ENCODE assay signal across 7 cellular contexts in the genomic region with DNA sequence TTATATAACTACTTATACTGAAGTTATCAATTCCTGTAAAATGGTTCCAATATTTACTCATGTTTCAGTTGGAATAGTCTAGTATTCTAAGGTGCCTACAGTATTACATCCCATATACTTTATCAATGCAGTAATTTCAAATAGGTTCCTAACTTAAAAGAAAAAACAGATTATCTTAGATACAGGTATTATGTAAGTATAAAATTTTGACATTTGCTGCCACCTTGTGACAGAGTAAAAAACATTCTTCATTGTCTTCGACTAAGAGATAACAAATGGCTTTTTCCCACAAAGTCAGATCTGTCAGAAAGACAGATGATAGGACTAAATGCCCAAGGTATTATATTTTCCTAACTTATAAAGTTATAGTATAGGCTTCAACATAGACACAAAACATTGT.
DNase-seq lines count a peak whose midpoint lies in the region; ATAC-seq, FAIRE-seq and TF ChIP-seq lines count a peak whose summit lies in the region.

No MANE protein-coding gene starts in this region.

- no peak overlapping the region for H3K4ac ChIP-seq in mesenchymal stem cell (ENCODE audit: low read depth in 1 of 2, low read length in 2 of 2)

- ATAC-seq in K562, result no peak
- ATAC-seq in HG02798 (IDR thresholded peaks at IDR 0.05; ENCODE audit: poor library complexity, unreplicated experiment), result no peak

- H3K36me3 ChIP-seq in K562 (ENCODE audit: control insufficient read depth, insufficient read depth, low read length) (0 out of 3 replicates have a peak, but pooled peaks cover 3% of the 10 kb centered on the region), mesenchymal stem cell (ENCODE audit: control insufficient read depth in 1 of 2, insufficient read depth in 2 of 2, low read depth in 1 of 2, low read length in 2 of 2) (no peaks in the 10 kb centered on the region)

- CTCF ChIA-PET in K562 (lab: Yijun Ruan, JAX; ENCODE audit: low intra/inter-chr PET ratio), result interaction anchor here (0.7 to 1.2 kb wide), 2 partner anchors 174 to 477 kb away, joined by 3 to 4 read pairs; no protein-coding TSS in a partner anchor

- H3K4me3 ChIP-seq in LNCaP clone FGC (ENCODE audit: low read depth, low read length), result no peak overlapping the region
- no peak overlapping the region for H3K4me3 ChIP-seq in K562
- H3K4me3 ChIP-seq in mesenchymal stem cell (ENCODE audit: insufficient read depth in 1 of 2, low read depth in 1 of 2, low read length in 2 of 2), result no peak overlapping the region

- no peak overlapping the region for H4K91ac ChIP-seq in mesenchymal stem cell (ENCODE audit: low read length)

- H3K9ac ChIP-seq in K562 (ENCODE audit: insufficient read depth in 1 of 2, low read depth in 2 of 2, low read length in 2 of 2) (no peak overlapping the region), mesenchymal stem cell (ENCODE audit: low read length) (no peak overlapping the region)

- no peak overlapping the region for H2BK15ac ChIP-seq in mesenchymal stem cell (ENCODE audit: low read depth, poor library complexity, severe bottlenecking)

- DNase-seq in EH (ENCODE audit: low read depth) (peak; percentile 64), LNCaP clone FGC (ENCODE audit: low read depth) (peak; percentile 40), K562 (ENCODE audit: extremely low read depth in 1 of 4, low spot score in 3 of 4) (peak in 1 of 4 experiments; percentile 6), mesenchymal stem cell (peak; percentile 46), activated gamma-delta T cell treated with Interleukin-2 at 50 U/mL for 16 hours (no peak), UCSD-AML1 (lab: John Stamatoyannopoulos, UW; ENCODE audit: unreplicated experiment) (no peak)

- no peak overlapping the region for H3K18ac ChIP-seq in mesenchymal stem cell (ENCODE audit: low read depth in 1 of 2, low read length in 2 of 2)

- in situ Hi-C loops in K562 (cut with MboI), result no loop called here

- H3K4me1 ChIP-seq in K562 (replicated peaks in 1 of 2; ENCODE audit: control insufficient read depth in 2 of 2, insufficient read depth in 2 of 2, low read length in 2 of 2) (no peaks in the 10 kb centered on the region), mesenchymal stem cell (ENCODE audit: control insufficient read depth, insufficient read depth, low read depth, low read length) (no peaks in the 10 kb centered on the region)

- TF ChIP-seq RAD21 in K562 (CRISPR knock-in tag; conservative IDR thresholded peaks at IDR 0.05 in 1 of 2, IDR thresholded peaks at IDR 0.05 in 1 of 2), result peak in 1 of 2 experiments; percentile 19; a peak in 1 of 4 replicates

- no peak for FAIRE-seq in K562 (lab: Jason Lieb, UNC)

- H3K9me3 ChIP-seq in K562 (replicated peaks; ENCODE audit: control insufficient read depth, insufficient read depth, low read depth, low read length) (0 out of 2 replicates have a peak, but pooled peaks cover 1% of the 10 kb centered on the region), mesenchymal stem cell (ENCODE audit: control insufficient read depth, low read length) (peaks cover 10% of the 10 kb centered on the region)

- TF ChIP-seq CTCF in LNCaP clone FGC (IDR thresholded peaks at IDR 0.05; ENCODE audit: control insufficient read depth, extremely low read depth, insufficient read depth) (peak; percentile 48), K562 (IDR thresholded peaks at IDR 0.05 in 2 of 3, conservative IDR thresholded peaks at IDR 0.05 in 1 of 3; ENCODE audit: insufficient read depth in 2 of 3, low read depth in 1 of 3, low read length in 3 of 3) (peak in 1 of 3 experiments; percentile 28; a peak in 1 of 6 replicates)

- H3K9me1 ChIP-seq in K562 (ENCODE audit: control insufficient read depth, insufficient read depth, low read length), result no peaks in the 10 kb centered on the region

- no peak overlapping the region for H2AK5ac ChIP-seq in mesenchymal stem cell (ENCODE audit: low read length, severe bottlenecking)

- H3K4me2 ChIP-seq in K562 (ENCODE audit: insufficient read depth, low read length) (no peak overlapping the region), mesenchymal stem cell (ENCODE audit: low read length, poor library complexity, severe bottlenecking) (no peak overlapping the region)

- intact Hi-C loops in K562 (cut with micrococcal nuclease), result no loop called here

- no peak for TF ChIP-seq EP300 in K562 (IDR thresholded peaks at IDR 0.05; ENCODE audit: low read length)

- BruUV-seq in K562 (replicated peaks; lab: Mats Ljungman, UMichigan), result no TSS peak

- no peak overlapping the region for H2BK120ac ChIP-seq in mesenchymal stem cell (ENCODE audit: low read depth, low read length)

- H3K23ac ChIP-seq in mesenchymal stem cell (ENCODE audit: low read length in 2 of 2), result no peak overlapping the region

- H2AFZ ChIP-seq in K562 (ENCODE audit: low read depth, low read length), result no peak overlapping the region
- H2AFZ ChIP-seq in mesenchymal stem cell (ENCODE audit: low read depth, low read length), result no peak overlapping the region

- no peaks in the 10 kb centered on the region for H3K79me2 ChIP-seq in K562 (ENCODE audit: control insufficient read depth, insufficient read depth, low read length)

- WGBS in K562 (ENCODE audit: insufficient coverage, low coverage, missing lambda C conversion rate), result 21% methylated on average over 1 of the region's 1 CpG
- no CpG with 5 or more reads among the region's 1 CpG for WGBS in mesenchymal stem cell

- H2BK12ac ChIP-seq in mesenchymal stem cell (ENCODE audit: low read length in 2 of 2), result no peak overlapping the region

- no peak overlapping the region for H2BK5ac ChIP-seq in mesenchymal stem cell (ENCODE audit: low read depth, low read length, poor library complexity, severe bottlenecking)

- no peak for TF ChIP-seq POLR2A in K562 (conservative IDR thresholded peaks at IDR 0.05)

- no peak overlapping the region for H3K14ac ChIP-seq in mesenchymal stem cell (ENCODE audit: low read length in 2 of 2)

- H4K8ac ChIP-seq in mesenchymal stem cell (ENCODE audit: low read length), result no peak overlapping the region

- no peaks in the 10 kb centered on the region for H4K20me1 ChIP-seq in K562 (replicated peaks; ENCODE audit: control insufficient read depth, insufficient read depth, low read length)

- H3K27ac ChIP-seq in K562 (ENCODE audit: extremely low read depth, low read depth, low read length) (no peak overlapping the region), mesenchymal stem cell (ENCODE audit: low read length, poor library complexity, severe bottlenecking) (no peak overlapping the region)

- H3K79me1 ChIP-seq in mesenchymal stem cell (replicated peaks; ENCODE audit: low read length, poor library complexity, severe bottlenecking), result no peaks in the 10 kb centered on the region

- POLR2A ChIA-PET in K562 (lab: Yijun Ruan, JAX), result no interaction called here

- H3K27me3 ChIP-seq in K562 (ENCODE audit: control insufficient read depth in 2 of 2, insufficient read depth in 2 of 2, low read length in 2 of 2) (no peaks in the 10 kb centered on the region), mesenchymal stem cell (ENCODE audit: control insufficient read depth in 1 of 2, insufficient read depth in 1 of 2, low read length in 2 of 2) (no peaks in the 10 kb centered on the region)

TF ChIP-seq in K562, 482 proteins besides CTCF, POLR2A, EP300 and RAD21:
- TF ChIP-seq BCOR (IDR thresholded peaks at IDR 0.05) (no peak), MEIS2 (IDR thresholded peaks at IDR 0.05; ENCODE audit: partially characterized antibody) (peak; percentile 47)
- TF ChIP-seq, protein P1, sequence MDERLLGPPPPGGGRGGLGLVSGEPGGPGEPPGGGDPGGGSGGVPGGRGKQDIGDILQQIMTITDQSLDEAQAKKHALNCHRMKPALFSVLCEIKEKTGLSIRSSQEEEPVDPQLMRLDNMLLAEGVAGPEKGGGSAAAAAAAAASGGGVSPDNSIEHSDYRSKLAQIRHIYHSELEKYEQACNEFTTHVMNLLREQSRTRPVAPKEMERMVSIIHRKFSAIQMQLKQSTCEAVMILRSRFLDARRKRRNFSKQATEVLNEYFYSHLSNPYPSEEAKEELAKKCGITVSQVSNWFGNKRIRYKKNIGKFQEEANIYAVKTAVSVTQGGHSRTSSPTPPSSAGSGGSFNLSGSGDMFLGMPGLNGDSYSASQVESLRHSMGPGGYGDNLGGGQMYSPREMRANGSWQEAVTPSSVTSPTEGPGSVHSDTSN (CRISPR knock-in tag; IDR thresholded peaks at IDR 0.05; ENCODE audit: low read depth), result no peak
- TF ChIP-seq, protein P1 (tag; conservative IDR thresholded peaks at IDR 0.05; ENCODE audit: low read depth), result peak; percentile 35

Comparison
In these comparisons a context has a peak if more than half of its experiments do, and no peak if none do; other contexts are left out.
1. DNase-seq: peak in EH (single experiment), LNCaP clone FGC (single experiment) and mesenchymal stem cell (single experiment); none in activated gamma-delta T cell treated with Interleukin-2 at 50 U/mL for 16 hours (single experiment) and UCSD-AML1 (single experiment).